In genomic region chr10:116718058-116718457, GRCh38 we compare ENCODE assay signal across 31 cellular contexts. TPM values are rescaled to one million over a fixed set of nuclear protein-coding genes. Genes with fewer than 3 reads are reported as not detected.
"Had no signal": no experiment of that assay in that cellular context is flagged by ENCODE, and none has a peak within 500 bp of the region (broad histone marks: within the 10 kb centered on the region; RNA-seq: fewer than 3 reads in every experiment).

No MANE protein-coding gene starts in this region.

- H3K27ac ChIP-seq: body of pancreas, colonic mucosa, esophagus muscularis mucosa, foreskin keratinocyte, gastrocnemius medialis had no signal

- H3K9me3 Mint-ChIP-seq: activated CD4-positive, alpha-beta memory T cell treated with anti-CD3 and anti-CD28 coated beads for 36 hours; activated CD4-positive, alpha-beta T cell treated with anti-CD3 and anti-CD28 coated beads, Interleukin-2, amount 10 ng/mL, durations not matched to agents 24 days and 14 days; activated naive CD4-positive, alpha-beta T cell treated with anti-CD3 and anti-CD28 coated beads for 36 hours; activated naive CD4-positive, alpha-beta T cell treated with anti-CD3 and anti-CD28 coated beads, Interleukin-2, amount 50 U/mL, for 24 hours; activated naive CD8-positive, alpha-beta T cell treated with anti-CD3 and anti-CD28 coated beads for 36 hours; activated naive CD8-positive, alpha-beta T cell treated with anti-CD3 and anti-CD28 coated beads, Interleukin-2, amount 50 U/mL, for 24 hours; activated T-helper 1 cell treated with anti-CD3 and anti-CD28 coated beads, Interleukin-12 subunit alpha, Interleukin-12 subunit beta, Interleukin-2, Interleukin-4 antibody, amounts not matched to agents 30 ng/mL and 10 ng/mL and 1 ng/mL, durations not matched to agents 14 hours and 24 hours and 36 hours; activated T-helper 2 cell treated with anti-CD3 and anti-CD28 coated beads, Interferon-gamma antibody, Interleukin-2, Interleukin-4, amounts not matched to agents 10 μg/mL and 5 μg/mL and 100 μg/mL, durations not matched to agents 14 hours and 24 hours and 36 hours had no signal

- DNase-seq: activated CD4-positive, alpha-beta memory T cell treated with anti-CD3 and anti-CD28 coated beads for 36 hours; activated CD4-positive, alpha-beta T cell treated with anti-CD3 and anti-CD28 coated beads for 36 hours; activated CD4-positive, alpha-beta T cell treated with anti-CD3 and anti-CD28 coated beads, Interleukin-2, amount 10 ng/mL, durations not matched to agents 24 days and 14 days; activated CD4-positive, CD25-positive, alpha-beta regulatory T cell; activated CD4-positive, CD25-positive, alpha-beta regulatory T cell treated with anti-CD3 and anti-CD28 coated beads, Interleukin-2, amount 50 U/mL, for 72 hours; activated CD8-positive, alpha-beta memory T cell treated with anti-CD3 and anti-CD28 coated beads, Interleukin-2, amount 10 ng/mL, durations not matched to agents 7 days and 5 days; activated CD8-positive, alpha-beta memory T cell treated with anti-CD3 and anti-CD28 coated beads, Interleukin-2, amount 50 U/mL, for 4 hours; activated CD8-positive, alpha-beta T cell treated with anti-CD3 and anti-CD28 coated beads, Interleukin-2, amount 10 ng/mL, durations not matched to agents 7 days and 5 days; activated effector memory CD4-positive, alpha-beta T cell treated with anti-CD3 and anti-CD28 coated beads, Interleukin-2, amount 50 U/mL, for 16 hours; activated naive CD4-positive, alpha-beta T cell treated with anti-CD3 and anti-CD28 coated beads for 36 hours; activated naive CD8-positive, alpha-beta T cell treated with anti-CD3 and anti-CD28 coated beads for 36 hours; activated naive CD8-positive, alpha-beta T cell treated with anti-CD3 and anti-CD28 coated beads, Interleukin-2, amount 50 U/mL, for 24 hours; activated T-cell treated with anti-CD3 and anti-CD28 coated beads, Interleukin-2, amount 50 U/mL, for 1 hour; activated T-cell treated with anti-CD3 and anti-CD28 coated beads, Interleukin-2, amount 50 U/mL, for 48 hours; adrenal gland; amygdala; aorta; body of pancreas; central memory CD4-positive, alpha-beta T cell; cerebellar nuclear complex; colonic mucosa; effector memory CD4-positive, alpha-beta T cell; erythroblast; foreskin keratinocyte; gastrocnemius medialis; T-helper 2 cell had no signal

- H3K4me1 Mint-ChIP-seq: activated CD8-positive, alpha-beta memory T cell treated with anti-CD3 and anti-CD28 coated beads, Interleukin-2, amount 10 ng/mL, durations not matched to agents 7 days and 5 days had no signal

- H3K4me3 ChIP-seq: adrenal gland, body of pancreas, colonic mucosa, esophagus muscularis mucosa, gastrocnemius medialis had no signal

- H3K36me3 Mint-ChIP-seq: activated CD4-positive, alpha-beta memory T cell treated with anti-CD3 and anti-CD28 coated beads for 36 hours; activated CD8-positive, alpha-beta memory T cell treated with anti-CD3 and anti-CD28 coated beads, Interleukin-2, amount 10 ng/mL, durations not matched to agents 7 days and 5 days; activated naive CD4-positive, alpha-beta T cell treated with anti-CD3 and anti-CD28 coated beads, Interleukin-2, amount 50 U/mL, for 24 hours; activated naive CD8-positive, alpha-beta T cell treated with anti-CD3 and anti-CD28 coated beads for 36 hours had no signal

- ATAC-seq: activated CD4-positive, alpha-beta T cell treated with anti-CD3 and anti-CD28 coated beads for 36 hours; activated CD8-positive, alpha-beta memory T cell treated with anti-CD3 and anti-CD28 coated beads, Interleukin-2, amount 10 ng/mL, durations not matched to agents 7 days and 5 days; activated CD8-positive, alpha-beta T cell treated with anti-CD3 and anti-CD28 coated beads, Interleukin-2, amount 10 ng/mL, durations not matched to agents 7 days and 5 days; activated naive CD8-positive, alpha-beta T cell treated with anti-CD3 and anti-CD28 coated beads, Interleukin-2, amount 50 U/mL, for 24 hours; body of pancreas; foreskin keratinocyte; gastrocnemius medialis had no signal

- H3K27ac Mint-ChIP-seq: activated CD4-positive, alpha-beta T cell treated with anti-CD3 and anti-CD28 coated beads for 36 hours; activated CD4-positive, alpha-beta T cell treated with anti-CD3 and anti-CD28 coated beads, Interleukin-2, amount 10 ng/mL, durations not matched to agents 24 days and 14 days; activated CD8-positive, alpha-beta memory T cell treated with anti-CD3 and anti-CD28 coated beads, Interleukin-2, amount 10 ng/mL, durations not matched to agents 7 days and 5 days; activated CD8-positive, alpha-beta T cell treated with anti-CD3 and anti-CD28 coated beads, Interleukin-2, amount 10 ng/mL, durations not matched to agents 7 days and 5 days; activated naive CD4-positive, alpha-beta T cell treated with anti-CD3 and anti-CD28 coated beads for 36 hours; activated naive CD4-positive, alpha-beta T cell treated with anti-CD3 and anti-CD28 coated beads, Interleukin-2, amount 50 U/mL, for 24 hours; activated naive CD8-positive, alpha-beta T cell treated with anti-CD3 and anti-CD28 coated beads for 36 hours; activated naive CD8-positive, alpha-beta T cell treated with anti-CD3 and anti-CD28 coated beads, Interleukin-2, amount 50 U/mL, for 24 hours; activated T-helper 1 cell treated with anti-CD3 and anti-CD28 coated beads, Interleukin-12 subunit alpha, Interleukin-12 subunit beta, Interleukin-2, Interleukin-4 antibody, amounts not matched to agents 30 ng/mL and 10 ng/mL and 1 ng/mL, durations not matched to agents 14 hours and 24 hours and 36 hours; activated T-helper 2 cell treated with anti-CD3 and anti-CD28 coated beads, Interferon-gamma antibody, Interleukin-2, Interleukin-4, amounts not matched to agents 10 μg/mL and 5 μg/mL and 100 μg/mL, durations not matched to agents 14 hours and 24 hours and 36 hours had no signal

- H3K4me3 Mint-ChIP-seq: activated CD4-positive, alpha-beta memory T cell treated with anti-CD3 and anti-CD28 coated beads for 36 hours; activated CD4-positive, alpha-beta T cell treated with anti-CD3 and anti-CD28 coated beads for 36 hours; activated CD4-positive, alpha-beta T cell treated with anti-CD3 and anti-CD28 coated beads, Interleukin-2, amount 10 ng/mL, durations not matched to agents 24 days and 14 days; activated CD8-positive, alpha-beta memory T cell treated with anti-CD3 and anti-CD28 coated beads, Interleukin-2, amount 10 ng/mL, durations not matched to agents 7 days and 5 days; activated CD8-positive, alpha-beta T cell treated with anti-CD3 and anti-CD28 coated beads, Interleukin-2, amount 10 ng/mL, durations not matched to agents 7 days and 5 days; activated naive CD4-positive, alpha-beta T cell treated with anti-CD3 and anti-CD28 coated beads for 36 hours; activated naive CD4-positive, alpha-beta T cell treated with anti-CD3 and anti-CD28 coated beads, Interleukin-2, amount 50 U/mL, for 24 hours; activated naive CD8-positive, alpha-beta T cell treated with anti-CD3 and anti-CD28 coated beads for 36 hours; activated naive CD8-positive, alpha-beta T cell treated with anti-CD3 and anti-CD28 coated beads, Interleukin-2, amount 50 U/mL, for 24 hours; activated T-helper 1 cell treated with anti-CD3 and anti-CD28 coated beads, Interleukin-12 subunit alpha, Interleukin-12 subunit beta, Interleukin-2, Interleukin-4 antibody, amounts not matched to agents 30 ng/mL and 10 ng/mL and 1 ng/mL, durations not matched to agents 14 hours and 24 hours and 36 hours had no signal

- H3K9me3 ChIP-seq: adrenal gland, body of pancreas, colonic mucosa, esophagus muscularis mucosa, gastrocnemius medialis had no signal

- H3K27me3 ChIP-seq: adrenal gland, body of pancreas, colonic mucosa, esophagus muscularis mucosa, foreskin keratinocyte, gastrocnemius medialis had no signal

- H3K4me1 ChIP-seq: colonic mucosa, foreskin keratinocyte, gastrocnemius medialis had no signal

- H3K36me3 ChIP-seq: adrenal gland, colonic mucosa, esophagus muscularis mucosa, gastrocnemius medialis had no signal

RNA-seq across cellular contexts. Expression of gene HSPA12A, which starts 24.3 kb away (rescaled TPM):
- total RNA-seq: activated CD4-positive, alpha-beta T cell treated with anti-CD3 and anti-CD28 coated beads, Interleukin-2, amount 10 ng/mL, durations not matched to agents 24 days and 14 days; activated CD8-positive, alpha-beta memory T cell treated with anti-CD3 and anti-CD28 coated beads for 36 hours; activated CD8-positive, alpha-beta memory T cell treated with anti-CD3 and anti-CD28 coated beads, Interleukin-2, amount 10 ng/mL, durations not matched to agents 7 days and 5 days; activated CD8-positive, alpha-beta T cell treated with anti-CD3 and anti-CD28 coated beads, Interleukin-2, amount 10 ng/mL, durations not matched to agents 7 days and 5 days had no signal
